Comparison of ENCODE assay signal across 1 cellular context in genomic region chr16:30052671-30053372, GRCh38.
A peak's percentile ranks its signal among the peaks of the same experiment; 100 is the strongest.
TF ChIP-seq lines count a peak whose summit lies in the region.

No MANE protein-coding gene starts in this region.

TF ChIP-seq in HCT116, 20 proteins besides CTCF, POLR2A, EP300 and RAD21:
- TF ChIP-seq REST (IDR thresholded peaks at IDR 0.05; ENCODE audit: low read depth) (no peak), ZFX (IDR thresholded peaks at IDR 0.05) (peak; percentile 40; the same call in 1 of the 2 replicates), YY1 (IDR thresholded peaks at IDR 0.05; ENCODE audit: extremely low read depth, insufficient replicate concordance, low read depth, low read length) (no peak), ZBTB33 (IDR thresholded peaks at IDR 0.05; ENCODE audit: extremely low read depth, insufficient replicate concordance, low read length) (peak; percentile 73), JUND (IDR thresholded peaks at IDR 0.05) (no peak), FOSL1 (IDR thresholded peaks at IDR 0.05; ENCODE audit: low read depth) (no peak), SRF (IDR thresholded peaks at IDR 0.05; ENCODE audit: low read depth) (no peak), CEBPB (IDR thresholded peaks at IDR 0.05; ENCODE audit: low read depth) (no peak), ZNF274 (IDR thresholded peaks at IDR 0.05; ENCODE audit: low read depth, low read length) (no peak), SP1 (IDR thresholded peaks at IDR 0.05; ENCODE audit: low read depth) (peak; percentile 79), EZH2 (IDR thresholded peaks at IDR 0.05) (no peak), EGR1 (IDR thresholded peaks at IDR 0.05; ENCODE audit: low read depth) (0 out of 2 replicates have a peak, but pooled peaks have one; percentile 19), MAX (IDR thresholded peaks at IDR 0.05) (peak; percentile 100), ELF1 (IDR thresholded peaks at IDR 0.05; ENCODE audit: borderline replicate concordance, low read depth) (no peak; the same call in 1 of the 2 replicates), POLR2AphosphoS5 (IDR thresholded peaks at IDR 0.05; ENCODE audit: low read depth, low read length) (peak; percentile 51), EZH2phosphoT487 (IDR thresholded peaks at IDR 0.05; ENCODE audit: borderline replicate concordance) (no peak), CBX3 (IDR thresholded peaks at IDR 0.05; ENCODE audit: low read depth) (peak; percentile 98), SIN3A (IDR thresholded peaks at IDR 0.05; ENCODE audit: low read depth) (peak; percentile 98), TCF7L2 (IDR thresholded peaks at IDR 0.05; ENCODE audit: borderline replicate concordance, extremely low read depth, insufficient read depth, insufficient read length) (no peak), ATF3 (IDR thresholded peaks at IDR 0.05) (no peak)
